ENCODE assay signal across 11 cellular contexts in genomic region chr2:8540552-8541055, GRCh38.
A peak's percentile ranks its signal among the peaks of the same experiment; 100 is the strongest.
DNase-seq lines count a peak whose midpoint lies in the region; ATAC-seq, FAIRE-seq and TF ChIP-seq lines count a peak whose summit lies in the region.
"Had no signal": no experiment of that assay in that cellular context is flagged by ENCODE, and none has a peak within 500 bp of the region (broad histone marks: within the 10 kb centered on the region; RNA-seq: fewer than 3 reads in every experiment).

No MANE protein-coding gene starts in this region.

- ATAC-seq in pancreas (no peak), HG02759 (IDR thresholded peaks at IDR 0.05; ENCODE audit: unreplicated experiment) (no peak)
- ATAC-seq: CD8-positive, alpha-beta T cell had no signal

- intact Hi-C loops in pancreas (cut with DNase I), result no loop called here

- H3K27ac Mint-ChIP-seq in brain, result peak overlapping the region in 3 of 5 experiments; percentile 85 to 86 (median 86)
- H3K27ac Mint-ChIP-seq in CD8-positive, alpha-beta memory T cell, result peak overlapping the region in 4 of 8 donors; percentile 20 to 79 (median 55)
- H3K27ac Mint-ChIP-seq in endodermal cell, result no peak overlapping the region
- H3K27ac Mint-ChIP-seq: CD8-positive, alpha-beta T cell had no signal

- CTCF ChIA-PET in HEK293 (lab: Yijun Ruan, JAX), result no interaction called here
- CTCF ChIA-PET in CD8-positive, alpha-beta memory T cell (lab: Charles Lee), result interaction anchor here (1.0 kb wide), 1 partner anchor 8 kb away, joined by 3 read pairs; no protein-coding TSS in a partner anchor

- H3K27ac ChIP-seq in C4-2B (peak overlapping the region; percentile 74), HEK293 (ENCODE audit: extremely low read depth, low read depth, low read length) (no peak overlapping the region), pancreas (peak overlapping the region; percentile 17 to 78 (median 44)), endodermal cell (ENCODE audit: low read depth, low read length) (no peak overlapping the region)
- no peak overlapping the region for H3K27ac ChIP-seq in CD8-positive, alpha-beta memory T cell (ENCODE audit: low read depth, low read length)
- H3K27ac ChIP-seq: ovary had no signal

- no peaks in the 10 kb centered on the region for H3K27me3 ChIP-seq in pancreas
- H3K27me3 ChIP-seq in CD8-positive, alpha-beta memory T cell (ENCODE audit: insufficient read depth, low read length, poor library complexity, severe bottlenecking), result no peaks in the 10 kb centered on the region
- H3K27me3 ChIP-seq in endodermal cell (ENCODE audit: control insufficient read depth, insufficient read depth, low read length, poor library complexity, severe bottlenecking), result no peaks in the 10 kb centered on the region
- H3K27me3 ChIP-seq: ovary had no signal

- H3K9me3 ChIP-seq in HEK293 (ENCODE audit: control insufficient read depth, insufficient read depth, low read depth, low read length) (no peaks in the 10 kb centered on the region), pancreas (no peaks in the 10 kb centered on the region), endodermal cell (ENCODE audit: control insufficient read depth, low read length) (no peaks in the 10 kb centered on the region)
- no peaks in the 10 kb centered on the region for H3K9me3 ChIP-seq in CD8-positive, alpha-beta memory T cell (ENCODE audit: low read length)
- H3K9me3 ChIP-seq: ovary had no signal

- 91 to 95% methylated on average over 2 of the region's 2 CpGs for WGBS in pancreas, 2 donors
- WGBS in endodermal cell (ENCODE audit: insufficient coverage in 1 of 2, insufficient read length in 1 of 2), 2 experiments, result 88% methylated on average over 2 of the region's 2 CpGs; no CpG with 5 or more reads in 1 of the 2 experiments

- DNase-seq in pancreas, result peak in 1 of 6 donors; percentile 11
- no peak for DNase-seq in cerebellar cortex (ENCODE audit: low spot score)
- DNase-seq in CD8-positive, alpha-beta memory T cell, result no peak
- no peak for DNase-seq in endodermal cell
- DNase-seq: CD8-positive, alpha-beta T cell; stimulated activated naive CD4-positive, alpha-beta T cell treated with Interleukin-2 at 50 U/mL for 16 hours had no signal

- H3K9ac ChIP-seq in endodermal cell (ENCODE audit: extremely low read depth, low read length, poor library complexity, severe bottlenecking), result no peak overlapping the region

- H3K4me1 Mint-ChIP-seq in brain, result peaks cover 88% of the 10 kb centered on the region
- H3K4me1 Mint-ChIP-seq in CD8-positive, alpha-beta memory T cell, result peaks cover 74 to 75% (median 75%) of the 10 kb centered on the region in 3 donors
- peaks cover 23% of the 10 kb centered on the region for H3K4me1 Mint-ChIP-seq in endodermal cell

- POLR2A ChIA-PET in HEK293 (lab: Yijun Ruan, JAX), result no interaction called here
- POLR2A ChIA-PET in CD8-positive, alpha-beta memory T cell (lab: Charles Lee), result no interaction called here

- FAIRE-seq in pancreas (lab: Jason Lieb, UNC), result no peak

- no peak for TF ChIP-seq CTCF in C4-2B (conservative IDR thresholded peaks at IDR 0.05)
- no peak for TF ChIP-seq CTCF in HEK293 (tag by site-specific recombination; IDR thresholded peaks at IDR 0.05)
- no peak for TF ChIP-seq CTCF in brain (conservative IDR thresholded peaks at IDR 0.05)
- TF ChIP-seq CTCF in pancreas (IDR thresholded peaks at IDR 0.05), result no peak
- TF ChIP-seq CTCF in endodermal cell (conservative IDR thresholded peaks at IDR 0.05), result no peak

- no peaks in the 10 kb centered on the region for H3K36me3 Mint-ChIP-seq in brain
- no peaks in the 10 kb centered on the region for H3K36me3 Mint-ChIP-seq in CD8-positive, alpha-beta memory T cell
- H3K36me3 Mint-ChIP-seq in endodermal cell (ENCODE audit: low read depth), result no peaks in the 10 kb centered on the region
- H3K36me3 Mint-ChIP-seq: CD8-positive, alpha-beta T cell had no signal

- H3K4me3 Mint-ChIP-seq in brain (no peak overlapping the region), endodermal cell (no peak overlapping the region)
- H3K4me3 Mint-ChIP-seq in CD8-positive, alpha-beta memory T cell, result peak overlapping the region in 1 of 7 donors; percentile 34
- H3K4me3 Mint-ChIP-seq: CD8-positive, alpha-beta T cell had no signal

- no peaks in the 10 kb centered on the region for H3K4me1 ChIP-seq in HEK293 (ENCODE audit: control insufficient read depth, insufficient read depth, low read length)
- peaks cover 0 to 8% (median 0%) of the 10 kb centered on the region in 3 donors for H3K4me1 ChIP-seq in pancreas
- peaks cover 62% of the 10 kb centered on the region for H3K4me1 ChIP-seq in CD8-positive, alpha-beta memory T cell (ENCODE audit: insufficient read depth, low read length)
- H3K4me1 ChIP-seq in endodermal cell (ENCODE audit: control insufficient read depth, insufficient read depth, low read length), result peaks cover 8% of the 10 kb centered on the region

- no peak overlapping the region for H3K4me3 ChIP-seq in HEK293 (ENCODE audit: low read depth, low read length)
- no peak overlapping the region for H3K4me3 ChIP-seq in pancreas
- no peak overlapping the region for H3K4me3 ChIP-seq in CD8-positive, alpha-beta memory T cell (ENCODE audit: low read length)
- no peak overlapping the region for H3K4me3 ChIP-seq in endodermal cell (ENCODE audit: low read length)
- H3K4me3 ChIP-seq: ovary had no signal

- H3K9me3 Mint-ChIP-seq in brain (peaks cover 0 to 2% (median 0%) of the 10 kb centered on the region in 5 experiments), endodermal cell (no peaks in the 10 kb centered on the region)
- no peaks in the 10 kb centered on the region for H3K9me3 Mint-ChIP-seq in CD8-positive, alpha-beta memory T cell
- H3K9me3 Mint-ChIP-seq: CD8-positive, alpha-beta T cell had no signal

- peaks cover 8% of the 10 kb centered on the region for H3K27me3 Mint-ChIP-seq in brain
- no peaks in the 10 kb centered on the region for H3K27me3 Mint-ChIP-seq in CD8-positive, alpha-beta memory T cell
- H3K27me3 Mint-ChIP-seq in endodermal cell (ENCODE audit: insufficient read depth), result peaks cover 3% of the 10 kb centered on the region

- H3K36me3 ChIP-seq in HEK293 (ENCODE audit: control insufficient read depth in 2 of 2, insufficient read depth in 1 of 2, low read length in 2 of 2) (no peaks in the 10 kb centered on the region), pancreas (no peaks in the 10 kb centered on the region), endodermal cell (ENCODE audit: control insufficient read depth, insufficient read depth, low read length) (no peaks in the 10 kb centered on the region)
- no peaks in the 10 kb centered on the region for H3K36me3 ChIP-seq in CD8-positive, alpha-beta memory T cell (ENCODE audit: insufficient read depth, low read length)
- H3K36me3 ChIP-seq: ovary had no signal

TF ChIP-seq in HEK293, 187 proteins besides CTCF, POLR2A, EP300 and RAD21:
- no peak for TF ChIP-seq ZNF324 (tag by site-specific recombination; IDR thresholded peaks at IDR 0.05)
- no peak for TF ChIP-seq ZNF214 (tag by site-specific recombination; IDR thresholded peaks at IDR 0.05; ENCODE audit: borderline replicate concordance)
- no peak for TF ChIP-seq TCF7L2 (IDR thresholded peaks at IDR 0.05; ENCODE audit: borderline replicate concordance, low read depth, low read length)
- TF ChIP-seq ZFP3 (tag by site-specific recombination; IDR thresholded peaks at IDR 0.05; ENCODE audit: low read depth), result peak; percentile 51; the same call in 1 of the 2 replicates

Comparison
In these comparisons a context has a peak if more than half of its experiments do, and no peak if none do; other contexts are left out.
1. H3K27ac ChIP-seq: peak in C4-2B (single experiment) and pancreas (4 of 4); none in HEK293 (single experiment), CD8-positive, alpha-beta memory T cell (single experiment) and endodermal cell (single experiment).